In genomic region chr19:3849092-3849491, GRCh38 we compare ENCODE assay signal across 1 cellular context.
TF ChIP-seq lines count a peak whose summit lies in the region.

No MANE protein-coding gene starts in this region.

TF ChIP-seq in K562, 482 proteins besides CTCF, POLR2A, EP300 and RAD21 (continued from another document and continues in another):
- no peak for TF ChIP-seq CGGBP1 (CRISPR knock-in tag; IDR thresholded peaks at IDR 0.05)
- TF ChIP-seq SMAD4 (CRISPR knock-in tag; conservative IDR thresholded peaks at IDR 0.05) = no peak
- TF ChIP-seq ZNF174 (CRISPR knock-in tag; IDR thresholded peaks at IDR 0.05) = no peak
- 0 out of 2 replicates have a peak, but pooled peaks have one; percentile 9 for TF ChIP-seq HCFC1 (IDR thresholded peaks at IDR 0.05; ENCODE audit: low read depth, low read length)
- TF ChIP-seq E2F6 (IDR thresholded peaks at IDR 0.05; ENCODE audit: borderline replicate concordance in 1 of 2, extremely low read depth in 1 of 2, insufficient read depth in 1 of 2, insufficient read length in 1 of 2, low read depth in 1 of 2, low read length in 1 of 2, poor library complexity in 1 of 2, severe bottlenecking in 1 of 2) = no peak
- no peak for TF ChIP-seq ZNF282 (CRISPR knock-in tag; IDR thresholded peaks at IDR 0.05)
- TF ChIP-seq ZNF133 (CRISPR knock-in tag; IDR thresholded peaks at IDR 0.05) = no peak
- TF ChIP-seq RHOXF2B (CRISPR knock-in tag; conservative IDR thresholded peaks at IDR 0.05) = no peak
- TF ChIP-seq, protein P1, sequence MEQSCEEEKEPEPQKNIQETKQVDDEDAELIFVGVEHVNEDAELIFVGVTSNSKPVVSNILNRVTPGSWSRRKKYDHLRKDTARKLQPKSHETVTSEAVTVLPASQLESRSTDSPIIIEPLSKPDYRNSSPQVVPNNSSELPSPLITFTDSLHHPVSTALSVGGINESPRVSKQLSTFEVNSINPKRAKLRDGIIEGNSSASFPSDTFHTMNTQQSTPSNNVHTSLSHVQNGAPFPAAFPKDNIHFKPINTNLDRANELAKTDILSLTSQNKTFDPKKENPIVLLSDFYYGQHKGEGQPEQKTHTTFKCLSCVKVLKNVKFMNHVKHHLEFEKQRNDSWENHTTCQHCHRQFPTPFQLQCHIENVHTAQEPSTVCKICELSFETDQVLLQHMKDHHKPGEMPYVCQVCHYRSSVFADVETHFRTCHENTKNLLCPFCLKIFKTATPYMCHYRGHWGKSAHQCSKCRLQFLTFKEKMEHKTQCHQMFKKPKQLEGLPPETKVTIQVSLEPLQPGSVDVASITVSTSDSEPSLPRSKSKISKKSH (CRISPR knock-in tag; IDR thresholded peaks at IDR 0.05) = no peak
- TF ChIP-seq, protein P2, sequence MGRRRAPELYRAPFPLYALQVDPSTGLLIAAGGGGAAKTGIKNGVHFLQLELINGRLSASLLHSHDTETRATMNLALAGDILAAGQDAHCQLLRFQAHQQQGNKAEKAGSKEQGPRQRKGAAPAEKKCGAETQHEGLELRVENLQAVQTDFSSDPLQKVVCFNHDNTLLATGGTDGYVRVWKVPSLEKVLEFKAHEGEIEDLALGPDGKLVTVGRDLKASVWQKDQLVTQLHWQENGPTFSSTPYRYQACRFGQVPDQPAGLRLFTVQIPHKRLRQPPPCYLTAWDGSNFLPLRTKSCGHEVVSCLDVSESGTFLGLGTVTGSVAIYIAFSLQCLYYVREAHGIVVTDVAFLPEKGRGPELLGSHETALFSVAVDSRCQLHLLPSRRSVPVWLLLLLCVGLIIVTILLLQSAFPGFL (CRISPR knock-in tag; IDR thresholded peaks at IDR 0.05) = no peak
- TF ChIP-seq ZNF830 (CRISPR knock-in tag; IDR thresholded peaks at IDR 0.05) = no peak
- no peak for TF ChIP-seq ZNF699 (CRISPR knock-in tag; IDR thresholded peaks at IDR 0.05; ENCODE audit: insufficient replicate concordance)
- TF ChIP-seq ZNF740 (CRISPR knock-in tag; IDR thresholded peaks at IDR 0.05) = no peak
- no peak for TF ChIP-seq ZNF740 (tag; IDR thresholded peaks at IDR 0.05)
- TF ChIP-seq, protein P3, sequence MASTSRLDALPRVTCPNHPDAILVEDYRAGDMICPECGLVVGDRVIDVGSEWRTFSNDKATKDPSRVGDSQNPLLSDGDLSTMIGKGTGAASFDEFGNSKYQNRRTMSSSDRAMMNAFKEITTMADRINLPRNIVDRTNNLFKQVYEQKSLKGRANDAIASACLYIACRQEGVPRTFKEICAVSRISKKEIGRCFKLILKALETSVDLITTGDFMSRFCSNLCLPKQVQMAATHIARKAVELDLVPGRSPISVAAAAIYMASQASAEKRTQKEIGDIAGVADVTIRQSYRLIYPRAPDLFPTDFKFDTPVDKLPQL (IDR thresholded peaks at IDR 0.05; ENCODE audit: extremely low read depth, insufficient read length) = no peak
- TF ChIP-seq BACH1 (tag; IDR thresholded peaks at IDR 0.05) = no peak
- no peak for TF ChIP-seq STAT5B (CRISPR knock-in tag; IDR thresholded peaks at IDR 0.05)
- TF ChIP-seq CC2D1A (IDR thresholded peaks at IDR 0.05) = peak; percentile 60; the same call in 1 of the 2 replicates
- TF ChIP-seq HDAC1 (IDR thresholded peaks at IDR 0.05) = no peak
- TF ChIP-seq, protein P4, sequence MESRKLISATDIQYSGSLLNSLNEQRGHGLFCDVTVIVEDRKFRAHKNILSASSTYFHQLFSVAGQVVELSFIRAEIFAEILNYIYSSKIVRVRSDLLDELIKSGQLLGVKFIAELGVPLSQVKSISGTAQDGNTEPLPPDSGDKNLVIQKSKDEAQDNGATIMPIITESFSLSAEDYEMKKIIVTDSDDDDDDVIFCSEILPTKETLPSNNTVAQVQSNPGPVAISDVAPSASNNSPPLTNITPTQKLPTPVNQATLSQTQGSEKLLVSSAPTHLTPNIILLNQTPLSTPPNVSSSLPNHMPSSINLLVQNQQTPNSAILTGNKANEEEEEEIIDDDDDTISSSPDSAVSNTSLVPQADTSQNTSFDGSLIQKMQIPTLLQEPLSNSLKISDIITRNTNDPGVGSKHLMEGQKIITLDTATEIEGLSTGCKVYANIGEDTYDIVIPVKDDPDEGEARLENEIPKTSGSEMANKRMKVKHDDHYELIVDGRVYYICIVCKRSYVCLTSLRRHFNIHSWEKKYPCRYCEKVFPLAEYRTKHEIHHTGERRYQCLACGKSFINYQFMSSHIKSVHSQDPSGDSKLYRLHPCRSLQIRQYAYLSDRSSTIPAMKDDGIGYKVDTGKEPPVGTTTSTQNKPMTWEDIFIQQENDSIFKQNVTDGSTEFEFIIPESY (CRISPR knock-in tag; IDR thresholded peaks at IDR 0.05) = 0 out of 2 replicates have a peak, but pooled peaks have one; percentile 33
- no peak for TF ChIP-seq RBM17 (IDR thresholded peaks at IDR 0.05; ENCODE audit: borderline replicate concordance, low read depth, low read length)
- TF ChIP-seq, protein P5, sequence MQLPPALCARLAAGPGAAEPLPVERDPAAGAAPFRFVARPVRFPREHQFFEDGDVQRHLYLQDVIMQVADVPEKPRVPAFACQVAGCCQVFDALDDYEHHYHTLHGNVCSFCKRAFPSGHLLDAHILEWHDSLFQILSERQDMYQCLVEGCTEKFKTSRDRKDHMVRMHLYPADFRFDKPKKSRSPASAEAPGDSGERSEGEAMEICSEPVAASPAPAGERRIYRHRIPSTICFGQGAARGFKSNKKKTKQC (CRISPR knock-in tag; IDR thresholded peaks at IDR 0.05) = no peak
- TF ChIP-seq MECOM (CRISPR knock-in tag; IDR thresholded peaks at IDR 0.05) = no peak
- TF ChIP-seq RNF219 (CRISPR knock-in tag; IDR thresholded peaks at IDR 0.05) = no peak
- no peak for TF ChIP-seq ZNF165 (CRISPR knock-in tag; IDR thresholded peaks at IDR 0.05; ENCODE audit: borderline replicate concordance)
- TF ChIP-seq ELF1 (tag; IDR thresholded peaks at IDR 0.05) = no peak
- TF ChIP-seq ZNF76 (CRISPR knock-in tag; IDR thresholded peaks at IDR 0.05; ENCODE audit: borderline replicate concordance) = no peak
- no peak for TF ChIP-seq PTRF (tag; IDR thresholded peaks at IDR 0.05)
- TF ChIP-seq, protein P6, sequence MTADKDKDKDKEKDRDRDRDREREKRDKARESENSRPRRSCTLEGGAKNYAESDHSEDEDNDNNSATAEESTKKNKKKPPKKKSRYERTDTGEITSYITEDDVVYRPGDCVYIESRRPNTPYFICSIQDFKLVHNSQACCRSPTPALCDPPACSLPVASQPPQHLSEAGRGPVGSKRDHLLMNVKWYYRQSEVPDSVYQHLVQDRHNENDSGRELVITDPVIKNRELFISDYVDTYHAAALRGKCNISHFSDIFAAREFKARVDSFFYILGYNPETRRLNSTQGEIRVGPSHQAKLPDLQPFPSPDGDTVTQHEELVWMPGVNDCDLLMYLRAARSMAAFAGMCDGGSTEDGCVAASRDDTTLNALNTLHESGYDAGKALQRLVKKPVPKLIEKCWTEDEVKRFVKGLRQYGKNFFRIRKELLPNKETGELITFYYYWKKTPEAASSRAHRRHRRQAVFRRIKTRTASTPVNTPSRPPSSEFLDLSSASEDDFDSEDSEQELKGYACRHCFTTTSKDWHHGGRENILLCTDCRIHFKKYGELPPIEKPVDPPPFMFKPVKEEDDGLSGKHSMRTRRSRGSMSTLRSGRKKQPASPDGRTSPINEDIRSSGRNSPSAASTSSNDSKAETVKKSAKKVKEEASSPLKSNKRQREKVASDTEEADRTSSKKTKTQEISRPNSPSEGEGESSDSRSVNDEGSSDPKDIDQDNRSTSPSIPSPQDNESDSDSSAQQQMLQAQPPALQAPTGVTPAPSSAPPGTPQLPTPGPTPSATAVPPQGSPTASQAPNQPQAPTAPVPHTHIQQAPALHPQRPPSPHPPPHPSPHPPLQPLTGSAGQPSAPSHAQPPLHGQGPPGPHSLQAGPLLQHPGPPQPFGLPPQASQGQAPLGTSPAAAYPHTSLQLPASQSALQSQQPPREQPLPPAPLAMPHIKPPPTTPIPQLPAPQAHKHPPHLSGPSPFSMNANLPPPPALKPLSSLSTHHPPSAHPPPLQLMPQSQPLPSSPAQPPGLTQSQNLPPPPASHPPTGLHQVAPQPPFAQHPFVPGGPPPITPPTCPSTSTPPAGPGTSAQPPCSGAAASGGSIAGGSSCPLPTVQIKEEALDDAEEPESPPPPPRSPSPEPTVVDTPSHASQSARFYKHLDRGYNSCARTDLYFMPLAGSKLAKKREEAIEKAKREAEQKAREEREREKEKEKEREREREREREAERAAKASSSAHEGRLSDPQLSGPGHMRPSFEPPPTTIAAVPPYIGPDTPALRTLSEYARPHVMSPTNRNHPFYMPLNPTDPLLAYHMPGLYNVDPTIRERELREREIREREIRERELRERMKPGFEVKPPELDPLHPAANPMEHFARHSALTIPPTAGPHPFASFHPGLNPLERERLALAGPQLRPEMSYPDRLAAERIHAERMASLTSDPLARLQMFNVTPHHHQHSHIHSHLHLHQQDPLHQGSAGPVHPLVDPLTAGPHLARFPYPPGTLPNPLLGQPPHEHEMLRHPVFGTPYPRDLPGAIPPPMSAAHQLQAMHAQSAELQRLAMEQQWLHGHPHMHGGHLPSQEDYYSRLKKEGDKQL (CRISPR knock-in tag; IDR thresholded peaks at IDR 0.05; ENCODE audit: borderline replicate concordance) = no peak
- TF ChIP-seq NFIX (CRISPR knock-in tag; IDR thresholded peaks at IDR 0.05; ENCODE audit: low read depth) = no peak
- TF ChIP-seq ZNF717 (CRISPR knock-in tag; IDR thresholded peaks at IDR 0.05) = no peak
- TF ChIP-seq, protein P7, sequence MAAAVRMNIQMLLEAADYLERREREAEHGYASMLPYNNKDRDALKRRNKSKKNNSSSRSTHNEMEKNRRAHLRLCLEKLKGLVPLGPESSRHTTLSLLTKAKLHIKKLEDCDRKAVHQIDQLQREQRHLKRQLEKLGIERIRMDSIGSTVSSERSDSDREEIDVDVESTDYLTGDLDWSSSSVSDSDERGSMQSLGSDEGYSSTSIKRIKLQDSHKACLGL (CRISPR knock-in tag; IDR thresholded peaks at IDR 0.05; ENCODE audit: borderline replicate concordance, poor library complexity, severe bottlenecking) = no peak
- no peak for TF ChIP-seq MTF1 (CRISPR knock-in tag; IDR thresholded peaks at IDR 0.05; ENCODE audit: borderline replicate concordance)
- TF ChIP-seq ZNF253 (CRISPR knock-in tag; conservative IDR thresholded peaks at IDR 0.05) = no peak
- TF ChIP-seq ARID1B (IDR thresholded peaks at IDR 0.05) = no peak
- no peak for TF ChIP-seq GATAD2A (IDR thresholded peaks at IDR 0.05)
- TF ChIP-seq HDAC8 (tag; IDR thresholded peaks at IDR 0.05) = no peak
- no peak for TF ChIP-seq SRF (CRISPR knock-in tag; IDR thresholded peaks at IDR 0.05)
- no peak for TF ChIP-seq L3MBTL2 (IDR thresholded peaks at IDR 0.05)
- no peak for TF ChIP-seq MAFF (IDR thresholded peaks at IDR 0.05; ENCODE audit: low read length)
- TF ChIP-seq FOXP4 (CRISPR knock-in tag; IDR thresholded peaks at IDR 0.05; ENCODE audit: borderline replicate concordance) = no peak
- no peak for TF ChIP-seq PTBP1 (IDR thresholded peaks at IDR 0.05; ENCODE audit: low read depth, low read length)
- TF ChIP-seq GABPA (tag; conservative IDR thresholded peaks at IDR 0.05; ENCODE audit: low read depth) = no peak
- 0 out of 2 replicates have a peak, but pooled peaks have one; percentile 56 for TF ChIP-seq RB1 (IDR thresholded peaks at IDR 0.05; ENCODE audit: low read depth)
- TF ChIP-seq ATF7 (IDR thresholded peaks at IDR 0.05) = peak; percentile 13; the same call in 1 of the 2 replicates
- no peak for TF ChIP-seq KLF10 (CRISPR knock-in tag; IDR thresholded peaks at IDR 0.05)
- TF ChIP-seq PRMT5 (CRISPR knock-in tag; IDR thresholded peaks at IDR 0.05) = no peak
